ENCODE assay signal across 14 cellular contexts in genomic region chr16:20918486-20919239, GRCh38. TPM values are rescaled to one million over a fixed set of nuclear protein-coding genes. Genes with fewer than 3 reads are reported as not detected.
DNase-seq lines count a peak whose midpoint lies in the region; ATAC-seq and TF ChIP-seq lines count a peak whose summit lies in the region.
"Had no signal": no experiment of that assay in that cellular context is flagged by ENCODE, and none has a peak within 500 bp of the region (broad histone marks: within the 10 kb centered on the region; RNA-seq: fewer than 3 reads in every experiment).

No MANE protein-coding gene starts in this region.

- peaks cover 0 to 21% (median 5%) of the 10 kb centered on the region in 4 donors for H3K4me1 ChIP-seq in tibial artery

- no peak for TF ChIP-seq POLR2A in lower leg skin (IDR thresholded peaks at IDR 0.05)

- peak overlapping the region; percentile 36 to 37 for H3K4me3 Mint-ChIP-seq in stimulated activated naive CD8-positive, alpha-beta T cell treated with anti-CD3 and anti-CD28 coated beads, Interleukin-15, amount 100 ng/mL, for 72 hours
- no peak overlapping the region for H3K4me3 Mint-ChIP-seq in chondrocyte (ENCODE audit: unreplicated experiment)
- H3K4me3 Mint-ChIP-seq: activated CD4-positive, alpha-beta memory T cell treated with anti-CD3 and anti-CD28 coated beads, Interleukin-2, amount 10 ng/mL, durations not matched to agents 7 days and 5 days; naive thymus-derived CD8-positive, alpha-beta T cell; type B pancreatic cell had no signal

- peaks cover 6% of the 10 kb centered on the region for H3K36me3 Mint-ChIP-seq in chondrocyte (ENCODE audit: low read depth)

- no peaks in the 10 kb centered on the region for H3K9me3 Mint-ChIP-seq in stimulated activated naive CD8-positive, alpha-beta T cell treated with anti-CD3 and anti-CD28 coated beads, Interleukin-15, amount 100 ng/mL, for 72 hours
- H3K9me3 Mint-ChIP-seq in chondrocyte (ENCODE audit: low read depth): no peaks in the 10 kb centered on the region
- H3K9me3 Mint-ChIP-seq: naive thymus-derived CD8-positive, alpha-beta T cell; type B pancreatic cell had no signal

- 62 to 63% methylated on average over 4 of the region's 4 CpGs for WGBS in lower leg skin, 2 donors

- H3K36me3 ChIP-seq in tibial artery: peaks cover 0 to 22% (median 5%) of the 10 kb centered on the region in 3 donors

- no peak for ATAC-seq in stimulated activated naive CD8-positive, alpha-beta T cell treated with anti-CD3 and anti-CD28 coated beads, Interleukin-15, amount 100 ng/mL, for 72 hours
- no peak for ATAC-seq in stimulated activated naive CD8-positive, alpha-beta T cell treated with anti-CD3 and anti-CD28 coated beads, Interleukin-15, Interleukin-2, amounts not matched to agents 100 U/mL and 50 U/mL, for 24 hours
- ATAC-seq: naive thymus-derived CD8-positive, alpha-beta T cell had no signal

- no peak for TF ChIP-seq CTCF in chondrocyte (IDR thresholded peaks at IDR 0.05)
- no peak for TF ChIP-seq CTCF in lower leg skin (IDR thresholded peaks at IDR 0.05)
- TF ChIP-seq CTCF in tibial artery (IDR thresholded peaks at IDR 0.05): no peak

- H3K27me3 Mint-ChIP-seq in stimulated activated naive CD8-positive, alpha-beta T cell treated with anti-CD3 and anti-CD28 coated beads, Interleukin-15, amount 100 ng/mL, for 72 hours: no peaks in the 10 kb centered on the region
- no peaks in the 10 kb centered on the region for H3K27me3 Mint-ChIP-seq in chondrocyte (ENCODE audit: low read depth)
- H3K27me3 Mint-ChIP-seq: activated CD4-positive, alpha-beta memory T cell treated with anti-CD3 and anti-CD28 coated beads, Interleukin-2, amount 10 ng/mL, durations not matched to agents 7 days and 5 days; naive thymus-derived CD8-positive, alpha-beta T cell; type B pancreatic cell had no signal

- intact Hi-C loops in lower leg skin (cut with DNase I; ENCODE audit: low total_unique reads): no loop called here
- intact Hi-C loops in tibial artery (cut with DNase I; ENCODE audit: low total_unique reads): no loop called here

- H3K9me3 ChIP-seq in tibial artery: no peaks in the 10 kb centered on the region

- H3K27me3 ChIP-seq in tibial artery: no peaks in the 10 kb centered on the region

- no peak overlapping the region for H3K27ac ChIP-seq in tibial artery

- no peak overlapping the region for H3K4me3 ChIP-seq in lower leg skin (ENCODE audit: low read depth, poor library complexity, severe bottlenecking)
- no peak overlapping the region for H3K4me3 ChIP-seq in tibial artery

- H3K27ac Mint-ChIP-seq in stimulated activated naive CD8-positive, alpha-beta T cell treated with anti-CD3 and anti-CD28 coated beads, Interleukin-15, amount 100 ng/mL, for 72 hours: peak overlapping the region; percentile 68 to 90
- H3K27ac Mint-ChIP-seq in chondrocyte (ENCODE audit: unreplicated experiment): peak overlapping the region; percentile 43
- H3K27ac Mint-ChIP-seq: activated CD4-positive, alpha-beta memory T cell treated with anti-CD3 and anti-CD28 coated beads, Interleukin-2, amount 10 ng/mL, durations not matched to agents 7 days and 5 days; type B pancreatic cell had no signal

- H3K4me1 Mint-ChIP-seq in stimulated activated naive CD8-positive, alpha-beta T cell treated with anti-CD3 and anti-CD28 coated beads, Interleukin-15, amount 100 ng/mL, for 72 hours: peaks cover 49% of the 10 kb centered on the region
- peaks cover 23% of the 10 kb centered on the region for H3K4me1 Mint-ChIP-seq in chondrocyte (ENCODE audit: low read depth)

- DNase-seq in stimulated activated naive CD8-positive, alpha-beta T cell treated with anti-CD3 and anti-CD28 coated beads, Interleukin-15, amount 100 ng/mL, for 72 hours: no peak
- DNase-seq in stimulated activated naive CD8-positive, alpha-beta T cell treated with anti-CD3 and anti-CD28 coated beads, Interleukin-15, Interleukin-2, amounts not matched to agents 100 U/mL and 50 U/mL, for 24 hours: no peak
- DNase-seq in chondrocyte (ENCODE audit: low spot score) (no peak), lower leg skin (ENCODE audit: low spot score in 2 of 2) (peak; percentile 44 to 89), islet precursor cell (no peak), tibial artery (no peak), NCI-H526 (lab: John Stamatoyannopoulos, UW) (no peak), activated T-cell treated with anti-CD3 and anti-CD28 coated beads for 4 hours (no peak)
- DNase-seq: activated CD4-positive, alpha-beta memory T cell treated with anti-CD3 and anti-CD28 coated beads, Interleukin-2, amount 10 ng/mL, durations not matched to agents 7 days and 5 days; AML-193; naive thymus-derived CD8-positive, alpha-beta T cell; NCI-H510A; stimulated activated CD4-positive, alpha-beta T cell treated with anti-CD3 and anti-CD28 coated beads, Interleukin-4, amount 100 ng/mL, for 4 hours had no signal

RNA-seq across cellular contexts. Expression of gene LYRM1, which starts 18.1 kb away (rescaled TPM):
- total RNA-seq in chondrocyte (18.1 to 20.1 TPM (median 18.5 TPM) in 3 replicates), lower leg skin (10 to 100 TPM; 24.3 to 27.3 (median 25.5) TPM)

RNA-seq across cellular contexts. Expression of gene DCUN1D3, which starts 18.5 kb away (rescaled TPM):
- total RNA-seq in chondrocyte: 40.9 to 46.0 TPM (median 44.4 TPM) in 3 replicates
- 10 to 100 TPM; 18.2 to 20.8 (median 18.3) TPM for total RNA-seq in lower leg skin

Comparison
In these comparisons a context has a peak if more than half of its experiments do, and no peak if none do; other contexts are left out.
1. DNase-seq: peak in lower leg skin (2 of 2); none in stimulated activated naive CD8-positive, alpha-beta T cell treated with anti-CD3 and anti-CD28 coated beads, Interleukin-15, amount 100 ng/mL, for 72 hours (0 of 2), stimulated activated naive CD8-positive, alpha-beta T cell treated with anti-CD3 and anti-CD28 coated beads, Interleukin-15, Interleukin-2, amounts not matched to agents 100 U/mL and 50 U/mL, for 24 hours (single experiment), chondrocyte (single experiment), islet precursor cell (single experiment), tibial artery (0 of 2), NCI-H526 (0 of 2) and activated T-cell treated with anti-CD3 and anti-CD28 coated beads for 4 hours (single experiment).